In genomic region chr6:166929534-166930189, GRCh38 we compare ENCODE assay signal across 1 cellular context.
TF ChIP-seq lines count a peak whose summit lies in the region.

No MANE protein-coding gene starts in this region.

TF ChIP-seq in K562, 482 proteins besides CTCF, POLR2A, EP300 and RAD21 (continued from another document):
- TF ChIP-seq FOXA3 (CRISPR knock-in tag; conservative IDR thresholded peaks at IDR 0.05 in 1 of 2, IDR thresholded peaks at IDR 0.05 in 1 of 2) (peak in 1 of 2 experiments; percentile 70; a peak in 2 of 4 replicates), FOXM1 (IDR thresholded peaks at IDR 0.05; ENCODE audit: low read depth) (no peak), FOXM1 (CRISPR knock-in tag; IDR thresholded peaks at IDR 0.05; ENCODE audit: low read depth) (0 out of 2 replicates have a peak, but pooled peaks have one; percentile 30), ARID2 (IDR thresholded peaks at IDR 0.05) (no peak), PTTG1 (tag; IDR thresholded peaks at IDR 0.05; ENCODE audit: low read depth) (no peak), FOXP1 (CRISPR knock-in tag; IDR thresholded peaks at IDR 0.05) (0 out of 2 replicates have a peak, but pooled peaks have one; percentile 51), SMARCA5 (IDR thresholded peaks at IDR 0.05) (no peak), SAFB2 (IDR thresholded peaks at IDR 0.05; ENCODE audit: borderline replicate concordance, low read depth, low read length, severe bottlenecking) (no peak), POLR3A (IDR thresholded peaks at IDR 0.05; ENCODE audit: borderline replicate concordance, extremely low read depth, insufficient read depth, insufficient read length) (no peak), CBX3 (IDR thresholded peaks at IDR 0.05; ENCODE audit: borderline replicate concordance in 1 of 2, low read length in 2 of 2) (no peak), KAT8 (IDR thresholded peaks at IDR 0.05; ENCODE audit: low read depth) (no peak), STAG1 (CRISPR knock-in tag; IDR thresholded peaks at IDR 0.05; ENCODE audit: borderline replicate concordance) (no peak), ZNF449 (CRISPR knock-in tag; IDR thresholded peaks at IDR 0.05) (no peak), ETV1 (tag; conservative IDR thresholded peaks at IDR 0.05; ENCODE audit: low read depth) (no peak), FOS (IDR thresholded peaks at IDR 0.05; ENCODE audit: extremely low read depth, insufficient read length) (no peak), TCFL5 (CRISPR knock-in tag; conservative IDR thresholded peaks at IDR 0.05) (no peak), KDM2B (CRISPR knock-in tag; IDR thresholded peaks at IDR 0.05) (no peak)
TF ChIP-seq in K562: peak in this region for 5.
